In genomic region chr13:102399791-102400618, GRCh38 we compare ENCODE assay signal across 8 cellular contexts. TPM values are rescaled to one million over a fixed set of nuclear protein-coding genes. Genes with fewer than 3 reads are reported as not detected.
DNase-seq lines count a peak whose midpoint lies in the region; ATAC-seq and TF ChIP-seq lines count a peak whose summit lies in the region.

No MANE protein-coding gene starts in this region.

- H3K36me3 ChIP-seq in endodermal cell (ENCODE audit: control insufficient read depth, insufficient read depth, low read length), result no peaks in the 10 kb centered on the region
- H3K36me3 ChIP-seq in muscle layer of duodenum (ENCODE audit: control insufficient read depth in 1 of 2, insufficient read depth in 2 of 2, low read length in 2 of 2), result no peaks in the 10 kb centered on the region
- no peaks in the 10 kb centered on the region for H3K36me3 ChIP-seq in vagina

- intact Hi-C loops in activated B cell treated with CpG ODN at 0.5 μM for 24 hours (cut with micrococcal nuclease), result loop anchor here (2.0 to 10.0 kb wide), 2 partner anchors 773 to 1815 kb away; partner anchors contain the start of gene GGACT
- intact Hi-C loops in vagina (cut with DNase I), result no loop called here

- TF ChIP-seq CTCF in GM13977 (IDR thresholded peaks at IDR 0.05; ENCODE audit: extremely low read depth, insufficient read depth, missing control alignments) (peak; percentile 18), activated B cell treated with CpG ODN at 0.5 μM for 24 hours (IDR thresholded peaks at IDR 0.05) (no peak), endodermal cell (conservative IDR thresholded peaks at IDR 0.05) (peak; percentile 45), vagina (IDR thresholded peaks at IDR 0.05) (no peak)

- TF ChIP-seq POLR2A in vagina (IDR thresholded peaks at IDR 0.05), result no peak

- H3K27me3 ChIP-seq in endodermal cell (ENCODE audit: control insufficient read depth, insufficient read depth, low read length, poor library complexity, severe bottlenecking) (peaks cover 54% of the 10 kb centered on the region), muscle layer of duodenum (ENCODE audit: low read depth, low read length) (peaks cover 4% of the 10 kb centered on the region), vagina (no peaks in the 10 kb centered on the region)

- ATAC-seq in HG02981 (IDR thresholded peaks at IDR 0.05; ENCODE audit: unreplicated experiment) (peak; percentile 39), activated B cell treated with CpG ODN at 0.5 μM for 24 hours (ENCODE audit: low read depth) (peak; percentile 32)

- no peak overlapping the region for H3K9ac ChIP-seq in endodermal cell (ENCODE audit: extremely low read depth, low read length, poor library complexity, severe bottlenecking)

- DNase-seq in GM13977 (ENCODE audit: low spot score), result peak; percentile 40
- DNase-seq in activated B cell treated with CpG ODN at 0.5 μM for 24 hours, result no peak
- peak; percentile 82 for DNase-seq in endodermal cell
- no peak for DNase-seq in vagina (ENCODE audit: extremely low spot score in 2 of 2)
- no peak for DNase-seq in COLO829 (ENCODE audit: low spot score)
- no peak for DNase-seq in pons (ENCODE audit: low spot score)

- H3K27ac Mint-ChIP-seq in activated B cell treated with CpG ODN at 0.5 μM for 24 hours, result no peak overlapping the region
- no peak overlapping the region for H3K27ac Mint-ChIP-seq in endodermal cell

- H3K9me3 ChIP-seq in endodermal cell (ENCODE audit: control insufficient read depth, low read length) (no peaks in the 10 kb centered on the region), muscle layer of duodenum (ENCODE audit: control insufficient read depth in 1 of 2, low read length in 2 of 2) (no peaks in the 10 kb centered on the region), vagina (no peaks in the 10 kb centered on the region)

- H3K4me3 Mint-ChIP-seq in activated B cell treated with CpG ODN at 0.5 μM for 24 hours (peak overlapping the region; percentile 67), endodermal cell (peak overlapping the region; percentile 60)

- in situ Hi-C loops in GM13977 (cut with MboI; ENCODE audit: low pct_unique_long_range_greater_than_20kb, low sequenced_read_pairs, unreplicated experiment), result no loop called here

- H3K27ac ChIP-seq in endodermal cell (ENCODE audit: low read depth, low read length), result no peak overlapping the region
- H3K27ac ChIP-seq in muscle layer of duodenum (ENCODE audit: low read length), result peak overlapping the region; percentile 10
- H3K27ac ChIP-seq in vagina, result no peak overlapping the region

- WGBS in endodermal cell (ENCODE audit: insufficient coverage in 1 of 2, insufficient read length in 1 of 2), 2 experiments, result 0 to 2% methylated on average over 4 to 56 of the region's 56 CpGs

- no peaks in the 10 kb centered on the region for H3K9me3 Mint-ChIP-seq in activated B cell treated with CpG ODN at 0.5 μM for 24 hours
- no peaks in the 10 kb centered on the region for H3K9me3 Mint-ChIP-seq in endodermal cell

- POLR2A ChIA-PET in activated B cell treated with CpG ODN at 0.5 μM for 24 hours (lab: Charles Lee), result interaction anchor here (1.3 kb wide), 1 partner anchor 446 kb away, joined by 3 read pairs; the partner anchor contains the start of gene ERCC5

- no peaks in the 10 kb centered on the region for H3K36me3 Mint-ChIP-seq in activated B cell treated with CpG ODN at 0.5 μM for 24 hours (ENCODE audit: low read depth)
- no peaks in the 10 kb centered on the region for H3K36me3 Mint-ChIP-seq in endodermal cell (ENCODE audit: low read depth)

- H3K4me1 ChIP-seq in endodermal cell (ENCODE audit: control insufficient read depth, insufficient read depth, low read length) (peaks cover 3% of the 10 kb centered on the region), muscle layer of duodenum (ENCODE audit: control insufficient read depth in 1 of 2, insufficient read depth in 2 of 2, low read length in 2 of 2) (peaks cover 3 to 24% of the 10 kb centered on the region in 2 donors), vagina (peaks cover 23% of the 10 kb centered on the region)

- CTCF ChIA-PET in activated B cell treated with CpG ODN at 0.5 μM for 24 hours (lab: Charles Lee), result no interaction called here

- H3K27me3 Mint-ChIP-seq in activated B cell treated with CpG ODN at 0.5 μM for 24 hours (peaks cover 39% of the 10 kb centered on the region), endodermal cell (ENCODE audit: insufficient read depth) (peaks cover 64% of the 10 kb centered on the region)

- H3K4me1 Mint-ChIP-seq in activated B cell treated with CpG ODN at 0.5 μM for 24 hours (peaks cover 31% of the 10 kb centered on the region), endodermal cell (peaks cover 19% of the 10 kb centered on the region)

- H3K4me3 ChIP-seq in endodermal cell (ENCODE audit: low read length) (peak overlapping the region; percentile 81), muscle layer of duodenum (ENCODE audit: low read depth in 1 of 2, low read length in 2 of 2) (peak overlapping the region; percentile 72 to 88), vagina (peak overlapping the region; percentile 56 to 64)

RNA-seq across cellular contexts. Expression of gene FGF14, which starts 1.8 kb away (rescaled TPM):
- not detected in 2 replicates for total RNA-seq in activated B cell treated with CpG ODN at 0.5 μM for 24 hours
- total RNA-seq in endodermal cell, result under 1 TPM; 0.15 to 0.26 TPM
- polyA plus RNA-seq in endodermal cell (2013, experiment 1 of 2), result 1.4 TPM
- polyA plus RNA-seq in endodermal cell (2013, experiment 2 of 2), result 0.83 TPM
- 3.4 TPM for total RNA-seq in vagina

Comparison
In these comparisons a context has a peak if more than half of its experiments do, and no peak if none do; other contexts are left out.
1. DNase-seq: peak in GM13977 (single experiment) and endodermal cell (single experiment); none in activated B cell treated with CpG ODN at 0.5 μM for 24 hours (single experiment), vagina (0 of 2), COLO829 (single experiment) and pons (single experiment).
2. CTCF ChIP-seq: peak in GM13977 (single experiment) and endodermal cell (single experiment); none in activated B cell treated with CpG ODN at 0.5 μM for 24 hours (single experiment) and vagina (0 of 3).
3. Peak in every context shown above with its lines, with median percentiles within 50 percentile points of each other: H3K4me3 ChIP-seq.